In genomic region chr14:96796851-96797187, GRCh38 we compare ENCODE assay signal across 1 cellular context.
TF ChIP-seq lines count a peak whose summit lies in the region.

No MANE protein-coding gene starts in this region.

TF ChIP-seq in GM23338, 12 proteins besides CTCF, POLR2A, EP300 and RAD21 (continued from another document):
- TF ChIP-seq JUNB (IDR thresholded peaks at IDR 0.05; ENCODE audit: unreplicated experiment), result no peak
- TF ChIP-seq ETS1 (IDR thresholded peaks at IDR 0.05), result no peak
- no peak for TF ChIP-seq CREB1 (CRISPR knock-in tag; IDR thresholded peaks at IDR 0.05; ENCODE audit: low read depth)
- no peak for TF ChIP-seq REST (IDR thresholded peaks at IDR 0.05; ENCODE audit: unreplicated experiment)
- TF ChIP-seq EZH2phosphoT487 (IDR thresholded peaks at IDR 0.05; ENCODE audit: unreplicated experiment), result no peak
- TF ChIP-seq, protein P1, sequence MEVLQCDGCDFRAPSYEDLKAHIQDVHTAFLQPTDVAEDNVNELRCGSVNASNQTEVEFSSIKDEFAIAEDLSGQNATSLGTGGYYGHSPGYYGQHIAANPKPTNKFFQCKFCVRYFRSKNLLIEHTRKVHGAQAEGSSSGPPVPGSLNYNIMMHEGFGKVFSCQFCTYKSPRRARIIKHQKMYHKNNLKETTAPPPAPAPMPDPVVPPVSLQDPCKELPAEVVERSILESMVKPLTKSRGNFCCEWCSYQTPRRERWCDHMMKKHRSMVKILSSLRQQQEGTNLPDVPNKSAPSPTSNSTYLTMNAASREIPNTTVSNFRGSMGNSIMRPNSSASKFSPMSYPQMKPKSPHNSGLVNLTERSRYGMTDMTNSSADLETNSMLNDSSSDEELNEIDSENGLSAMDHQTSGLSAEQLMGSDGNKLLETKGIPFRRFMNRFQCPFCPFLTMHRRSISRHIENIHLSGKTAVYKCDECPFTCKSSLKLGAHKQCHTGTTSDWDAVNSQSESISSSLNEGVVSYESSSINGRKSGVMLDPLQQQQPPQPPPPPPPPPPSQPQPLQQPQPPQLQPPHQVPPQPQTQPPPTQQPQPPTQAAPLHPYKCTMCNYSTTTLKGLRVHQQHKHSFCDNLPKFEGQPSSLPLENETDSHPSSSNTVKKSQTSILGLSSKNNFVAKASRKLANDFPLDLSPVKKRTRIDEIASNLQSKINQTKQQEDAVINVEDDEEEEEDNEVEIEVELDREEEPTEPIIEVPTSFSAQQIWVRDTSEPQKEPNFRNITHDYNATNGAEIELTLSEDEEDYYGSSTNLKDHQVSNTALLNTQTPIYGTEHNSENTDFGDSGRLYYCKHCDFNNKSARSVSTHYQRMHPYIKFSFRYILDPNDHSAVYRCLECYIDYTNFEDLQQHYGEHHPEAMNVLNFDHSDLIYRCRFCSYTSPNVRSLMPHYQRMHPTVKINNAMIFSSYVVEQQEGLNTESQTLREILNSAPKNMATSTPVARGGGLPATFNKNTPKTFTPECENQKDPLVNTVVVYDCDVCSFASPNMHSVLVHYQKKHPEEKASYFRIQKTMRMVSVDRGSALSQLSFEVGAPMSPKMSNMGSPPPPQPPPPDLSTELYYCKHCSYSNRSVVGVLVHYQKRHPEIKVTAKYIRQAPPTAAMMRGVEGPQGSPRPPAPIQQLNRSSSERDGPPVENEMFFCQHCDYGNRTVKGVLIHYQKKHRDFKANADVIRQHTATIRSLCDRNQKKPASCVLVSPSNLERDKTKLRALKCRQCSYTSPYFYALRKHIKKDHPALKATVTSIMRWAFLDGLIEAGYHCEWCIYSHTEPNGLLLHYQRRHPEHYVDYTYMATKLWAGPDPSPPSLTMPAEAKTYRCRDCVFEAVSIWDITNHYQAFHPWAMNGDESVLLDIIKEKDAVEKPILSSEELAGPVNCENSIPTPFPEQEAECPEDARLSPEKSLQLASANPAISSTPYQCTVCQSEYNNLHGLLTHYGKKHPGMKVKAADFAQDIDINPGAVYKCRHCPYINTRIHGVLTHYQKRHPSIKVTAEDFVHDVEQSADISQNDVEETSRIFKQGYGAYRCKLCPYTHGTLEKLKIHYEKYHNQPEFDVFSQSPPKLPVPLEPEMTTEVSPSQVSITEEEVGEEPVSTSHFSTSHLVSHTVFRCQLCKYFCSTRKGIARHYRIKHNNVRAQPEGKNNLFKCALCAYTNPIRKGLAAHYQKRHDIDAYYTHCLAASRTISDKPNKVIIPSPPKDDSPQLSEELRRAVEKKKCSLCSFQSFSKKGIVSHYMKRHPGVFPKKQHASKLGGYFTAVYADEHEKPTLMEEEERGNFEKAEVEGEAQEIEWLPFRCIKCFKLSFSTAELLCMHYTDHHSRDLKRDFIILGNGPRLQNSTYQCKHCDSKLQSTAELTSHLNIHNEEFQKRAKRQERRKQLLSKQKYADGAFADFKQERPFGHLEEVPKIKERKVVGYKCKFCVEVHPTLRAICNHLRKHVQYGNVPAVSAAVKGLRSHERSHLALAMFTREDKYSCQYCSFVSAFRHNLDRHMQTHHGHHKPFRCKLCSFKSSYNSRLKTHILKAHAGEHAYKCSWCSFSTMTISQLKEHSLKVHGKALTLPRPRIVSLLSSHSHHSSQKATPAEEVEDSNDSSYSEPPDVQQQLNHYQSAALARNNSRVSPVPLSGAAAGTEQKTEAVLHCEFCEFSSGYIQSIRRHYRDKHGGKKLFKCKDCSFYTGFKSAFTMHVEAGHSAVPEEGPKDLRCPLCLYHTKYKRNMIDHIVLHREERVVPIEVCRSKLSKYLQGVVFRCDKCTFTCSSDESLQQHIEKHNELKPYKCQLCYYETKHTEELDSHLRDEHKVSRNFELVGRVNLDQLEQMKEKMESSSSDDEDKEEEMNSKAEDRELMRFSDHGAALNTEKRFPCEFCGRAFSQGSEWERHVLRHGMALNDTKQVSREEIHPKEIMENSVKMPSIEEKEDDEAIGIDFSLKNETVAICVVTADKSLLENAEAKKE (CRISPR knock-in tag; IDR thresholded peaks at IDR 0.05), result no peak
TF ChIP-seq in GM23338: peak in this region for 0.
